ENCODE assay signal across 9 cellular contexts in the genomic region with DNA sequence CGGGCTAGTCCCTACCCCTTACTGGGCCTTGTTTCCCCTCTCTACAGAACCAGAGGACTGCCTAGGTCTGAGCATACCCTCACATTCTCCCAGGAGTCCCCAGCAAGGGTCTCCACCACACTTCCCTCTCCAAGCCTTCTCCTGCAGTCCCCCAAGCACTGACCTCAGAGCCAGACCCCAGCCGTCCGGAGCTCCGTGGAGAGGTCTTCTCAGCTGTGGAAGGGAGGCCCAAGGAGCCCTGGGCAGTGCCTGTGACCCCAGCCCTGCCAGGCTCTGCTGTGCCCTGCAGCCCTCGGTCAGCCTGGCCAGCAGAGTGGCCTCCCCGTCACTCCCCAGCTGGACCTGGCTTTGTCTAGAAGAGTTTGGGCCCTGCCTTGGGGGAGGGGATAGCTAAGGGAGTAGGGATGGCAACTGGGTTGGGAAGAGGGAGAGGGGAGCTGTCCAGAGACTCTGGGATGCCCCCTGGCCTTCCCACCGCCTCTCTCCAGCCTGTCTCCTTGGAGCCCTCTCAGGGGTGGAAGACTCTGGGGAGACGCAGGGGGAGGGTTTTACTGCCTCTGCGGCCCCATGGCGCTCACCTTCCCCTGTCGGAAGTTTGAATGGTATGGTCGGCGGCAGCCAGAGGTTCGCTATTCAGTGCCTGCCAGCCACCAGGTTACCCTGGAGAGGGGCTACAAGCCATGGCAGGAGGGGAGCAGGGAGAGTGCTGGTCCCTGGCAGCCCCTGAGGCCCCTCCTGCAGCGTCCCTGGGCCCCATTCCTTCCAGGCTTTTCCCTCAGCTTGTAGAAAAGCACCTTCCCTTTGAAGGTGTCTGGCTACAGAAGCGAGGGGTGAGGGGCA. TPM values are rescaled to one million over a fixed set of nuclear protein-coding genes. Genes with fewer than 3 reads are reported as not detected.
DNase-seq lines count a peak whose midpoint lies in the region; ATAC-seq and TF ChIP-seq lines count a peak whose summit lies in the region.
"Had no signal": no experiment of that assay in that cellular context is flagged by ENCODE, and none has a peak within 500 bp of the region (broad histone marks: within the 10 kb centered on the region; RNA-seq: fewer than 3 reads in every experiment).

A gene with protein sequence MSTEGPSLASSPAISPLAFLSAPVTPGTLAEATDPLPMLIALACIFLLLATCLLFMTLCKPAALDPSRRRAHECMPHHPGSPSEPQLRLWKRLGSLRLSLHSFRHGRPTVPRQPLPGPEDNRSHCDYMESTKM (minus strand): TSS at position 315 of the 840 bp plus-strand sequence. CDS start 3,441 bp downstream, outside the sequence.

- no peaks in the 10 kb centered on the region for H3K27me3 ChIP-seq in upper lobe of right lung

- H3K4me1 ChIP-seq in upper lobe of right lung = peaks cover 24% of the 10 kb centered on the region

- peak within 1 kb of the TSS; percentile 65 for H3K27ac ChIP-seq in upper lobe of right lung

- no peak for ATAC-seq in activated naive CD8-positive, alpha-beta T cell treated with anti-CD3 and anti-CD28 coated beads, Interleukin-2, amount 10 ng/mL, durations not matched to agents 7 days and 5 days (ENCODE audit: low read depth)
- no peak for ATAC-seq in effector memory CD8-positive, alpha-beta T cell (replicated peaks)
- no peak for ATAC-seq in naive thymus-derived CD8-positive, alpha-beta T cell
- ATAC-seq in upper lobe of right lung = no peak

- H3K27ac Mint-ChIP-seq in activated naive CD8-positive, alpha-beta T cell treated with anti-CD3 and anti-CD28 coated beads, Interleukin-2, amount 10 ng/mL, durations not matched to agents 7 days and 5 days = peak within 1 kb of the TSS; percentile 56
- H3K27ac Mint-ChIP-seq in activated naive CD8-positive, alpha-beta T cell treated with anti-CD3 and anti-CD28 coated beads for 36 hours = no peak within 1 kb of the TSS
- peak within 1 kb of the TSS; percentile 39 to 54 for H3K27ac Mint-ChIP-seq in effector memory CD8-positive, alpha-beta T cell
- peak within 1 kb of the TSS in 7 of 10 donors; percentile 21 to 88 (median 63) for H3K27ac Mint-ChIP-seq in naive thymus-derived CD8-positive, alpha-beta T cell
- H3K27ac Mint-ChIP-seq in immature natural killer cell = no peak within 1 kb of the TSS

- H3K4me1 Mint-ChIP-seq in activated naive CD8-positive, alpha-beta T cell treated with anti-CD3 and anti-CD28 coated beads, Interleukin-2, amount 10 ng/mL, durations not matched to agents 7 days and 5 days = peaks cover 12% of the 10 kb centered on the region
- H3K4me1 Mint-ChIP-seq in activated naive CD8-positive, alpha-beta T cell treated with anti-CD3 and anti-CD28 coated beads for 36 hours = peaks cover 46% of the 10 kb centered on the region
- H3K4me1 Mint-ChIP-seq in effector memory CD8-positive, alpha-beta T cell (ENCODE audit: low read depth in 2 of 2) = peaks cover 13 to 40% of the 10 kb centered on the region in 2 donors
- peaks cover 18 to 82% (median 61%) of the 10 kb centered on the region in 4 donors for H3K4me1 Mint-ChIP-seq in naive thymus-derived CD8-positive, alpha-beta T cell
- peaks cover 0 to 13% of the 10 kb centered on the region in 2 donors for H3K4me1 Mint-ChIP-seq in immature natural killer cell

- H3K9me3 Mint-ChIP-seq in activated naive CD8-positive, alpha-beta T cell treated with anti-CD3 and anti-CD28 coated beads, Interleukin-2, amount 10 ng/mL, durations not matched to agents 7 days and 5 days = no peaks in the 10 kb centered on the region
- no peaks in the 10 kb centered on the region for H3K9me3 Mint-ChIP-seq in activated naive CD8-positive, alpha-beta T cell treated with anti-CD3 and anti-CD28 coated beads for 36 hours
- H3K9me3 Mint-ChIP-seq in effector memory CD8-positive, alpha-beta T cell = no peaks in the 10 kb centered on the region
- no peaks in the 10 kb centered on the region for H3K9me3 Mint-ChIP-seq in naive thymus-derived CD8-positive, alpha-beta T cell
- H3K9me3 Mint-ChIP-seq in immature natural killer cell = no peaks in the 10 kb centered on the region

- H3K36me3 Mint-ChIP-seq in activated naive CD8-positive, alpha-beta T cell treated with anti-CD3 and anti-CD28 coated beads, Interleukin-2, amount 10 ng/mL, durations not matched to agents 7 days and 5 days = peaks cover 4% of the 10 kb centered on the region
- no peaks in the 10 kb centered on the region for H3K36me3 Mint-ChIP-seq in activated naive CD8-positive, alpha-beta T cell treated with anti-CD3 and anti-CD28 coated beads for 36 hours
- H3K36me3 Mint-ChIP-seq in effector memory CD8-positive, alpha-beta T cell (ENCODE audit: insufficient read depth) = no peaks in the 10 kb centered on the region
- H3K36me3 Mint-ChIP-seq in naive thymus-derived CD8-positive, alpha-beta T cell = no peaks in the 10 kb centered on the region
- no peaks in the 10 kb centered on the region for H3K36me3 Mint-ChIP-seq in immature natural killer cell

- intact Hi-C loops in upper lobe of right lung (cut with DNase I) = no loop called here

- no peak within 1 kb of the TSS for H3K4me3 Mint-ChIP-seq in activated naive CD8-positive, alpha-beta T cell treated with anti-CD3 and anti-CD28 coated beads, Interleukin-2, amount 10 ng/mL, durations not matched to agents 7 days and 5 days
- H3K4me3 Mint-ChIP-seq in activated naive CD8-positive, alpha-beta T cell treated with anti-CD3 and anti-CD28 coated beads for 36 hours = no peak within 1 kb of the TSS
- no peak within 1 kb of the TSS for H3K4me3 Mint-ChIP-seq in effector memory CD8-positive, alpha-beta T cell
- H3K4me3 Mint-ChIP-seq in naive thymus-derived CD8-positive, alpha-beta T cell = no peak within 1 kb of the TSS
- no peak within 1 kb of the TSS for H3K4me3 Mint-ChIP-seq in immature natural killer cell

- POLR2A ChIA-PET in activated naive CD8-positive, alpha-beta T cell treated with anti-CD3 and anti-CD28 coated beads, Interleukin-2, amount 10 ng/mL, durations not matched to agents 7 days and 5 days (lab: Charles Lee) = no interaction called here
- POLR2A ChIA-PET in naive thymus-derived CD8-positive, alpha-beta T cell (lab: Charles Lee) = interaction anchor here (17.8 to 41.4 kb wide), 3 partner anchors 7 to 47 kb away, joined by 317 to 1679 read pairs (median 863); a partner anchor contains a TSS

- H3K9me3 ChIP-seq in upper lobe of right lung = no peaks in the 10 kb centered on the region

- no peak for DNase-seq in activated naive CD8-positive, alpha-beta T cell treated with anti-CD3 and anti-CD28 coated beads, Interleukin-2, amount 10 ng/mL, durations not matched to agents 7 days and 5 days
- no peak for DNase-seq in activated naive CD8-positive, alpha-beta T cell treated with anti-CD3 and anti-CD28 coated beads for 36 hours
- DNase-seq in effector memory CD8-positive, alpha-beta T cell = no peak
- DNase-seq in naive thymus-derived CD8-positive, alpha-beta T cell = no peak
- DNase-seq in upper lobe of right lung = no peak
- no peak for DNase-seq in COLO829 (ENCODE audit: low spot score)
- DNase-seq in activated gamma-delta T cell treated with Interleukin-2 at 50 U/mL for 16 hours = no peak
- DNase-seq in immature natural killer cell = no peak
- DNase-seq: DMS 273 treated with DMSO at 0.1 percent for 48 hours had no signal

- H3K36me3 ChIP-seq in upper lobe of right lung = no peaks in the 10 kb centered on the region

- no peaks in the 10 kb centered on the region for H3K27me3 Mint-ChIP-seq in activated naive CD8-positive, alpha-beta T cell treated with anti-CD3 and anti-CD28 coated beads, Interleukin-2, amount 10 ng/mL, durations not matched to agents 7 days and 5 days
- H3K27me3 Mint-ChIP-seq in activated naive CD8-positive, alpha-beta T cell treated with anti-CD3 and anti-CD28 coated beads for 36 hours = no peaks in the 10 kb centered on the region
- no peaks in the 10 kb centered on the region for H3K27me3 Mint-ChIP-seq in effector memory CD8-positive, alpha-beta T cell
- no peaks in the 10 kb centered on the region for H3K27me3 Mint-ChIP-seq in naive thymus-derived CD8-positive, alpha-beta T cell
- H3K27me3 Mint-ChIP-seq in immature natural killer cell (ENCODE audit: low read depth in 3 of 3) = peaks cover 0 to 2% (median 0%) of the 10 kb centered on the region in 3 donors

- no peak for TF ChIP-seq CTCF in upper lobe of right lung (IDR thresholded peaks at IDR 0.05)

- H3K4me3 ChIP-seq in upper lobe of right lung = no peak within 1 kb of the TSS

RNA-seq across cellular contexts. Expression of the gene that starts here (rescaled TPM):
- under 1 TPM; 0.17 to 0.30 TPM for total RNA-seq in activated naive CD8-positive, alpha-beta T cell treated with anti-CD3 and anti-CD28 coated beads, Interleukin-2, amount 10 ng/mL, durations not matched to agents 7 days and 5 days
- total RNA-seq in activated naive CD8-positive, alpha-beta T cell treated with anti-CD3 and anti-CD28 coated beads for 36 hours = under 1 TPM; 0.24 to 0.41 TPM
- under 1 TPM; 0.21 to 0.25 TPM for total RNA-seq in naive thymus-derived CD8-positive, alpha-beta T cell
- polyA plus RNA-seq in naive thymus-derived CD8-positive, alpha-beta T cell = under 1 TPM in 1 of 3 donors, not detected in 2; 0.10 TPM
- total RNA-seq in upper lobe of right lung = 0.52 TPM
- polyA plus RNA-seq in immature natural killer cell = under 1 TPM in 2 of 3 donors, not detected in 1; 0.09 to 0.11 TPM

Comparison
In these comparisons a context has a peak if more than half of its experiments do, and no peak if none do; other contexts are left out.
1. H3K27ac Mint-ChIP-seq: peak in activated naive CD8-positive, alpha-beta T cell treated with anti-CD3 and anti-CD28 coated beads, Interleukin-2, amount 10 ng/mL, durations not matched to agents 7 days and 5 days (single experiment), effector memory CD8-positive, alpha-beta T cell (2 of 2) and naive thymus-derived CD8-positive, alpha-beta T cell (7 of 10); none in activated naive CD8-positive, alpha-beta T cell treated with anti-CD3 and anti-CD28 coated beads for 36 hours (single experiment) and immature natural killer cell (0 of 6).